9 cellular contexts compared by ENCODE assay signal in the genomic region with DNA sequence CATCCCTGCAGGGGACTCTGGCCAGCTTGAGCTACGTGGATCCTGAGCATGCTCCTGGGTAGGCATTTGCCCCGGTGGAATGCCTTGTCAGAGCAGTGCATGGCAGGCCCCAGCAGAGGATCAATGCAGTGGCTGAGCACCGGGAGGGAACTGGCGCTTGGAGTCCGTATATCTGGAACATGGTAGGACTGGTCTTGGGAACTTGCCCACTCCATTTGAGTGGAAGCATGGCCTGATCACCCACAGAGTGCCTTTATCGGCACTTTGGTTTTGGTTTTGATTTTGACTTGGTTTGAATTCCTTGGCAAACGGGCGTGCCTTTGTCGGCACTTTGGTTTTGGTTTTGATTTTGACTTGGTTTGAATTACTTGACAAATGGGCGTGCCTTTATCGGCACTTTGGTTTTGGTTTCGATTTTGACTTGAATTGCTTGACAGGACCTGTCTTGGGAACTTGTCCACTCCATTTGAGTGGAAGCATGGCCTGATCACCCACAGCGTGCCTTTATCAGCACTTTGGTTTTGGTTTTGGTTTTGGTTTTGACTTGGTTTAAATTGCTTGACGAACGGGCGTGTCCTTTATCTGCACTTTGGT. TPM values are rescaled to one million over a fixed set of nuclear protein-coding genes. Genes with fewer than 3 reads are reported as not detected.
DNase-seq lines count a peak whose midpoint lies in the region; ATAC-seq, FAIRE-seq and TF ChIP-seq lines count a peak whose summit lies in the region.
"Not testable (repeated sequence)": the region's sequence is repeated elsewhere in the genome, so short reads cannot be mapped to it uniquely, and the experiment has no call there.
"Had no signal": no experiment of that assay in that cellular context is flagged by ENCODE, and none has a peak within 500 bp of the region (broad histone marks: within the 10 kb centered on the region; RNA-seq: fewer than 3 reads in every experiment).

No MANE protein-coding gene starts in this region.

- not testable (repeated sequence) for H3K9me3 ChIP-seq in Karpas-422 (ENCODE audit: low read length); Panc1 (ENCODE audit: control insufficient read depth, insufficient read depth, low read depth, low read length); GM12878 (replicated peaks; ENCODE audit: control insufficient read depth, insufficient read depth, low read length); small intestine (ENCODE audit: control insufficient read depth, low read depth); stomach smooth muscle (ENCODE audit: control insufficient read depth in 2 of 2, low read length in 2 of 2)

- POLR2A ChIA-PET in Panc1 (lab: Charles Lee); GM12878 (lab: Charles Lee): not testable (repeated sequence)

- not testable (repeated sequence) for TF ChIP-seq POLR2A in GM12878 (IDR thresholded peaks at IDR 0.05; ENCODE audit: low read depth, low read length)

- intact Hi-C loops in Panc1 (cut with micrococcal nuclease; ENCODE audit: unreplicated experiment); GM12878 (cut with micrococcal nuclease; ENCODE audit: unreplicated experiment); left colon (cut with DNase I, micrococcal nuclease): not testable (repeated sequence)

- H3K4me1 ChIP-seq in Karpas-422 (ENCODE audit: low read length) = peaks cover 12% of the 10 kb centered on the region
- not testable (repeated sequence) for H3K4me1 ChIP-seq in Panc1 (ENCODE audit: control insufficient read depth, insufficient read depth, low read length); GM12878 (ENCODE audit: control insufficient read depth, insufficient read depth, low read length); small intestine (ENCODE audit: control insufficient read depth in 2 of 2, insufficient read depth in 1 of 2, low read depth in 1 of 2, low read length in 1 of 2); stomach smooth muscle (ENCODE audit: control insufficient read depth, insufficient read depth, low read length)

- RAD21 ChIA-PET in GM12878 (lab: Charles Lee; ENCODE audit: unreplicated experiment) = not testable (repeated sequence)

- peak overlapping the region; percentile 35 for H3K9ac ChIP-seq in Karpas-422 (ENCODE audit: low read length)
- H3K9ac ChIP-seq in GM12878 (ENCODE audit: control insufficient read depth, insufficient read depth, low read length); stomach smooth muscle (ENCODE audit: low read length in 2 of 2): not testable (repeated sequence)

- H3K4me2 ChIP-seq in Karpas-422 (ENCODE audit: low read depth, low read length, poor library complexity, severe bottlenecking) (peak overlapping the region; percentile 68), GM12878 (ENCODE audit: control insufficient read depth, insufficient read depth) (peak overlapping the region; percentile 98)

- CTCF ChIA-PET in Panc1 (lab: Charles Lee); GM12878 (lab: Yijun Ruan, JAX): not testable (repeated sequence)

- DNase-seq in DMS 273 (lab: John Stamatoyannopoulos, UW; ENCODE audit: unreplicated experiment) = peak; percentile 48
- DNase-seq in Karpas-422 = peak; percentile 64
- DNase-seq in Panc1 (ENCODE audit: low read depth, low spot score) = peak; percentile 24
- DNase-seq in activated CD4-positive, alpha-beta T cell treated with anti-CD3 and anti-CD28 coated beads, Interleukin-2, amount 50 U/mL, for 4 hours = peak; percentile 42 to 48
- DNase-seq in GM12878 (ENCODE audit: low read depth, low spot score) = peak; percentile 38
- peak in 1 of 2 donors; percentile 28 for DNase-seq in left colon
- DNase-seq in small intestine = peak; percentile 93

- in situ Hi-C loops in Panc1 (cut with HindIII; ENCODE audit: low pct_unique_long_range_greater_than_20kb, low sequenced_read_pairs); GM12878 (cut with MboI): not testable (repeated sequence)

- not testable (repeated sequence) for TF ChIP-seq EP300 in GM12878 (IDR thresholded peaks at IDR 0.05; ENCODE audit: borderline replicate concordance in 1 of 2, control insufficient read depth in 1 of 2, low read depth in 2 of 2, low read length in 2 of 2)

- peak overlapping the region; percentile 96 for H2AFZ ChIP-seq in Karpas-422 (ENCODE audit: low read length)
- peak overlapping the region; percentile 96 for H2AFZ ChIP-seq in GM12878 (ENCODE audit: control insufficient read depth, low read depth, low read length)

- not testable (repeated sequence) for H3K27ac ChIP-seq in Karpas-422 (ENCODE audit: low read length); GM12878 (ENCODE audit: control insufficient read depth, insufficient read depth); stomach smooth muscle (ENCODE audit: low read length)
- H3K27ac ChIP-seq in Panc1 (ENCODE audit: low read length) (peak overlapping the region; percentile 61), small intestine (ENCODE audit: low read depth in 1 of 2, low read length in 1 of 2) (peak overlapping the region; percentile 78 to 82)

- SMC1A ChIA-PET in GM12878 (lab: Charles Lee; ENCODE audit: uncharacterized antibody, unreplicated experiment) = not testable (repeated sequence)

- H3K4me3 ChIP-seq in Karpas-422 (ENCODE audit: low read length) (peak overlapping the region; percentile 68), Panc1 (ENCODE audit: low read depth in 2 of 2, low read length in 2 of 2) (peak overlapping the region; percentile 47 to 68), GM12878 (peak overlapping the region; percentile 64), small intestine (ENCODE audit: low read depth in 1 of 2, low read length in 2 of 2) (peak overlapping the region in 1 of 2 donors; percentile 44), stomach smooth muscle (ENCODE audit: low read length in 2 of 2) (peak overlapping the region; percentile 32 to 57)

- not testable (repeated sequence) for H3K36me3 ChIP-seq in Karpas-422 (ENCODE audit: insufficient read depth, low read length); Panc1 (ENCODE audit: control insufficient read depth, insufficient read depth, low read length); GM12878 (ENCODE audit: control insufficient read depth in 2 of 2, insufficient read depth in 2 of 2, low read length in 1 of 2); small intestine (ENCODE audit: control insufficient read depth in 2 of 2, insufficient read depth in 2 of 2, low read length in 2 of 2); stomach smooth muscle (ENCODE audit: control insufficient read depth in 2 of 2, insufficient read depth in 2 of 2, low read length in 2 of 2)

- H3K27me3 ChIP-seq in Karpas-422 (ENCODE audit: low read length); Panc1 (ENCODE audit: control insufficient read depth, insufficient read depth, low read length); GM12878 (replicated peaks in 1 of 2; ENCODE audit: control insufficient read depth in 2 of 2, insufficient read depth in 2 of 2, low read length in 1 of 2); small intestine (ENCODE audit: control insufficient read depth in 2 of 2, insufficient read depth in 2 of 2, low read length in 2 of 2); stomach smooth muscle (ENCODE audit: control insufficient read depth in 1 of 2, insufficient read depth in 2 of 2, low read length in 2 of 2): not testable (repeated sequence)

- H3K9me2 ChIP-seq in Karpas-422 (replicated peaks; ENCODE audit: insufficient read depth, low read length) = not testable (repeated sequence)

- peak; percentile 65 for FAIRE-seq in GM12878 (lab: Jason Lieb, UNC)
- FAIRE-seq in small intestine (lab: Jason Lieb, UNC) = not testable (repeated sequence)

- BruUV-seq in Panc1 (replicated peaks; lab: Mats Ljungman, UMichigan); GM12878 (replicated peaks; lab: Mats Ljungman, UMichigan): not testable (repeated sequence)

- WGBS in GM12878 (ENCODE audit: insufficient coverage, insufficient replicate concordance, low lambda C conversion rate, missing lambda C conversion rate) = 17% methylated on average over 16 of the region's 16 CpGs
- WGBS in small intestine, 3 donors = 7 to 30% (median 17%) methylated on average over 16 of the region's 16 CpGs

- H4K20me1 ChIP-seq in Karpas-422 (ENCODE audit: insufficient read depth, low read depth, low read length); GM12878 (ENCODE audit: control insufficient read depth, insufficient read depth): not testable (repeated sequence)

- not testable (repeated sequence) for TF ChIP-seq RAD21 in GM12878 (IDR thresholded peaks at IDR 0.05; ENCODE audit: insufficient read depth, low read depth, low read length)

- peak; percentile 80 for ATAC-seq in Panc1
- ATAC-seq in GM12878 = peak; percentile 63
- ATAC-seq in left colon = peak; percentile 42

- TF ChIP-seq CTCF in Panc1 (IDR thresholded peaks at IDR 0.05); GM12878 (IDR thresholded peaks at IDR 0.05 in 2 of 3, conservative IDR thresholded peaks at IDR 0.05 in 1 of 3; ENCODE audit: control insufficient read depth in 2 of 3, extremely low read depth in 1 of 3, insufficient read depth in 1 of 3, low read depth in 3 of 3, low read length in 3 of 3): not testable (repeated sequence)

- H3K79me2 ChIP-seq in Karpas-422 (ENCODE audit: low read length); GM12878 (ENCODE audit: control insufficient read depth, insufficient read depth, low read length): not testable (repeated sequence)

RNA-seq across cellular contexts. Expression of a gene that starts 21.3 kb away (rescaled TPM):
- total RNA-seq in Karpas-422 (2014; rRNA removed; shearing (Covaris generic); ENCODE audit: low replicate concordance) = not detected in 2 replicates
- total RNA-seq in Panc1 (2021; ENCODE audit: unreplicated experiment) (not detected), GM12878 (2014; rRNA removed) (not detected in 2 replicates), GM12878 (2014; rRNA removed; fragmentation: Illumina TruSeq; extraction: Trizol) (not detected in 2 replicates), GM12878 (2021) (not detected in 2 replicates), left colon (not detected)
- not detected for polyA plus RNA-seq in Panc1 (2012; ENCODE audit: insufficient read length)
- not detected in 2 replicates for total RNA-seq in GM12878 (2013; cell fraction: nucleolus; rRNA removed)
- polyA plus RNA-seq in GM12878 (2011; ENCODE audit: low read depth) = not detected
- polyA plus RNA-seq in GM12878 (2011; rRNA removed) (not detected in 2 replicates), GM12878 (2014; fragmentation: Illumina TruSeq; extraction: Trizol) (not detected in 2 replicates), GM12878 (2014; fragmentation: Nextera tagmentation; extraction: Ambion mirVana) (not detected), GM12878 (2014; rRNA removed) (not detected in 2 replicates), GM12878 (2016; fragmentation: Nextera tagmentation; extraction: Ambion mirVana) (not detected), small intestine (under 1 TPM in 1 of 3 donors, not detected in 2; 0.09 TPM)
- not detected in 2 replicates for polyA plus RNA-seq in GM12878 (2011; cell fraction: cytosol; rRNA removed)
- not detected in 2 replicates for polyA plus RNA-seq in GM12878 (2011; cell fraction: nucleus; rRNA removed)
- polyA plus RNA-seq in GM12878 (2012) = not detected in 2 replicates
- not detected in 2 replicates for polyA minus RNA-seq in GM12878 (2011; rRNA and poly(A)+ RNA removed)
- polyA minus RNA-seq in GM12878 (2011; cell fraction: cytosol; rRNA and poly(A)+ RNA removed) = not detected in 2 replicates
- polyA minus RNA-seq in GM12878 (2011; cell fraction: nucleus; rRNA and poly(A)+ RNA removed) = not detected in 2 replicates
- total RNA-seq: kidney epithelial cell had no signal
